Comparison of ENCODE assay signal across 1 cellular context in genomic region chr2:19409001-19409400, GRCh38.
TF ChIP-seq lines count a peak whose summit lies in the region.

No MANE protein-coding gene starts in this region.

TF ChIP-seq in IMR-90, 13 proteins besides CTCF, POLR2A, EP300 and RAD21:
- no peak for TF ChIP-seq USF2 (IDR thresholded peaks at IDR 0.05; ENCODE audit: low read depth, low read length)
- no peak for TF ChIP-seq MAZ (IDR thresholded peaks at IDR 0.05; ENCODE audit: borderline replicate concordance, low read depth, low read length)
- TF ChIP-seq MXI1 (IDR thresholded peaks at IDR 0.05; ENCODE audit: borderline replicate concordance, low read depth, low read length): no peak
- TF ChIP-seq RFX5 (IDR thresholded peaks at IDR 0.05; ENCODE audit: low read depth, low read length): no peak
- TF ChIP-seq NFE2L2 (IDR thresholded peaks at IDR 0.05; ENCODE audit: low read depth, low read length): no peak
- TF ChIP-seq CHD1 (IDR thresholded peaks at IDR 0.05; ENCODE audit: low read depth, low read length): no peak
- no peak for TF ChIP-seq MAFK (IDR thresholded peaks at IDR 0.05; ENCODE audit: low read depth, low read length)
TF ChIP-seq in IMR-90: peak in this region for 0.
